ENCODE assay signal across 22 cellular contexts in genomic region chr4:66602622-66603021, GRCh38.
"Had no signal": no experiment of that assay in that cellular context is flagged by ENCODE, and none has a peak within 500 bp of the region (broad histone marks: within the 10 kb centered on the region; RNA-seq: fewer than 3 reads in every experiment).

No MANE protein-coding gene starts in this region.

- ATAC-seq: gastrocnemius medialis; left lobe of liver; natural killer cell; psoas muscle; right cardiac atrium; stimulated activated memory B cell treated with anti-CD40 and anti-IgM and Interleukin-4, amounts not matched to agents 10 μg/mL and 1 μg/mL and 100 μg/mL, for 72 hours; stimulated activated naive CD8-positive, alpha-beta T cell treated with anti-CD3 and anti-CD28 coated beads, Interleukin-15, Interleukin-2, amounts not matched to agents 100 U/mL and 50 U/mL, for 24 hours had no signal

- DNase-seq: cortex of kidney; dorsolateral prefrontal cortex; effector CD4-positive, alpha-beta T cell; gastrocnemius medialis; head of caudate nucleus; natural killer cell; occipital lobe; ovary; posterior cingulate gyrus; psoas muscle; right cardiac atrium; sigmoid colon; stimulated activated CD4-positive, alpha-beta T cell treated with anti-CD3 and anti-CD28 coated beads, Interleukin-4, amount 100 ng/mL, for 4 hours; stimulated activated naive CD8-positive, alpha-beta T cell treated with anti-CD3 and anti-CD28 coated beads, Interleukin-15, Interleukin-2, amounts not matched to agents 100 U/mL and 50 U/mL, for 24 hours; substantia nigra; testis; tibial artery; upper lobe of left lung had no signal

- FAIRE-seq: keratinocyte, urothelium cell line had no signal
